8 cellular contexts compared by ENCODE assay signal in the genomic region with DNA sequence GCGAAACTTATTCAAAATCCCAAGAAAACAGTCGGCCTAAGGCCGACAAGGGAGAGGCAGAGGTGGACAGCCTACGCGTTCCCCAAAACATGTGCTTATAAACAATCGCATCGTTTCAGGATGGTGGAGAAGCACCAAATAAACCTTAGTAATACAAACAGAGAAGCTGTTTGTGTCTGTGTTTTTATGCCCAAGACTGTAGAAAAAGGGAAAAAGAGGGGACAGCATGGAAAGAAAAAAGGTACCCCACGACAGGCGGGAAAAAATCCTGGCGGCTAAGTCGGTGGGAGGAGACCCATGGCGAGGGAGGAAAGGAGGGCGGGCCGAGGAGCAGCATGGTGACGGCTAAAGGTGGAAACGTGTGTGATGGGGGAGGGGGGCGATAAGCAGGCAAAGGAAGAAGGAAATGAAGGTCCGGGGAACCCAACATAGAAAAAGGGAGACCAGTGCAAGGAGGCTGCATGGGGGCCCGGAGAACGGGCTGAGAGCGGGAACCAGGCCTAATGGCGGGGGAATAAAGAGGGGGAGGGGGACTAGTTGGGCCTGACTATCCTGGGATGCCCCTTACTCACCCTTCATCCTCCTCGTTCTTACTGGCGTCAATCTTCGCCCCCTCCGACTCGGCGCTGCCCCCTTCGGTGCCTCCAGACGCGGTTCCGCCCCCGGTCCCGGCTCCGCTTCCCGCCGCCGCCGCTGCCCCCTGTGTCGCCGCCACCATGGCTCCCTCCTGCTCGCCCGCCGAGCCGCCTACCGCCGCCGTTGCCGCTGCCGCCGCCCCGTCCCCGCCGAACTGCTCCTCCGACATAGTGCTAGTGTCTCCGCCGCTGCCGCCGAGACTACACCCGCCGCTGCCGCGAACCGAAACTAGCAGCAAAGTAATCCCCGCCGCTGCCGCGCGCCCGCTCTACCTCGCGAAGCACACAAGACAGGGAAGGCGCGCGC. TPM values are rescaled to one million over a fixed set of nuclear protein-coding genes. Genes with fewer than 3 reads are reported as not detected.
DNase-seq lines count a peak whose midpoint lies in the region; ATAC-seq, FAIRE-seq and TF ChIP-seq lines count a peak whose summit lies in the region.

No MANE protein-coding gene starts in this region.

- H3K4me1 ChIP-seq in BE2C = no peaks in the 10 kb centered on the region
- peaks cover 26% of the 10 kb centered on the region for H3K4me1 ChIP-seq in ectodermal cell (ENCODE audit: control insufficient read depth, insufficient read depth, low read length)

- CTCF ChIA-PET in activated CD4-positive, alpha-beta memory T cell treated with anti-CD3 and anti-CD28 coated beads for 36 hours (lab: Charles Lee) = interaction anchor here (1.0 to 3.1 kb wide), 6 partner anchors 9 to 58 kb away, joined by 3 to 16 read pairs (median 8); no protein-coding TSS in a partner anchor

- POLR2A ChIA-PET in activated CD4-positive, alpha-beta memory T cell treated with anti-CD3 and anti-CD28 coated beads for 36 hours (lab: Charles Lee) = interaction anchor here (1.0 to 4.6 kb wide), 11 partner anchors 11 to 662 kb away, joined by 3 to 57 read pairs (median 6); partner anchors contain the start of genes COPS4 and HNRNPDL

- H3K27me3 ChIP-seq in BE2C (no peaks in the 10 kb centered on the region), ectodermal cell (ENCODE audit: control insufficient read depth, insufficient read depth, low read length, poor library complexity, severe bottlenecking) (no peaks in the 10 kb centered on the region)

- H3K4me3 ChIP-seq in BE2C (ENCODE audit: low read depth, low read length) (peak overlapping the region; percentile 95), ectodermal cell (ENCODE audit: insufficient read depth, low read depth, low read length) (peak overlapping the region; percentile 71)

- ATAC-seq in HG03442 (IDR thresholded peaks at IDR 0.05; ENCODE audit: unreplicated experiment) = peak; percentile 16

- H3K9me3 ChIP-seq in BE2C (no peaks in the 10 kb centered on the region), ectodermal cell (ENCODE audit: control insufficient read depth, low read length) (no peaks in the 10 kb centered on the region)

- DNase-seq in BE2C = peak; percentile 89
- peak; percentile 16 for DNase-seq in GM19239 (ENCODE audit: insufficient read length, low spot score)
- peak; percentile 56 for DNase-seq in NCI-H748 treated with DMSO at 0.1 percent for 48 hours (lab: John Stamatoyannopoulos, UW)
- peak; percentile 85 for DNase-seq in activated CD4-positive, alpha-beta memory T cell treated with anti-CD3 and anti-CD28 coated beads for 36 hours
- DNase-seq in medulla oblongata (ENCODE audit: extremely low spot score) = peak; percentile 66
- DNase-seq in stimulated activated CD4-positive, alpha-beta T cell treated with anti-CD3 and anti-CD28 coated beads, TNF-alpha, amount 100 ng/mL, for 48 hours (ENCODE audit: low read depth in 3 of 3) = peak; percentile 55 to 80 (median 75)

- 0% methylated on average over 75 of the region's 75 CpGs for WGBS in ectodermal cell, 2 experiments

- H3K27me3 Mint-ChIP-seq in activated CD4-positive, alpha-beta memory T cell treated with anti-CD3 and anti-CD28 coated beads for 36 hours = no peaks in the 10 kb centered on the region

- TF ChIP-seq CTCF in BE2C (IDR thresholded peaks at IDR 0.05; ENCODE audit: low read depth, low read length) = no peak

- H3K4me3 Mint-ChIP-seq in activated CD4-positive, alpha-beta memory T cell treated with anti-CD3 and anti-CD28 coated beads for 36 hours = peak overlapping the region; percentile 97

- FAIRE-seq in GM19239 (lab: Jason Lieb, UNC) = peak; percentile 94

- H3K36me3 Mint-ChIP-seq in activated CD4-positive, alpha-beta memory T cell treated with anti-CD3 and anti-CD28 coated beads for 36 hours = peaks cover 52% of the 10 kb centered on the region

- H3K27ac Mint-ChIP-seq in activated CD4-positive, alpha-beta memory T cell treated with anti-CD3 and anti-CD28 coated beads for 36 hours = peak overlapping the region; percentile 97

- H3K36me3 ChIP-seq in BE2C (peaks cover 53% of the 10 kb centered on the region), ectodermal cell (ENCODE audit: control insufficient read depth, insufficient read depth, low read length) (peaks cover 10% of the 10 kb centered on the region)

- H3K27ac ChIP-seq in ectodermal cell (ENCODE audit: insufficient read depth, low read depth, low read length, poor library complexity, severe bottlenecking) = peak overlapping the region; percentile 99

- intact Hi-C loops in activated CD4-positive, alpha-beta memory T cell treated with anti-CD3 and anti-CD28 coated beads for 36 hours (cut with micrococcal nuclease) = loop anchor here (1.0 to 10.0 kb wide), 5 partner anchors 11 to 909 kb away; partner anchors contain the start of genes COQ2 and RASGEF1B

- no peaks in the 10 kb centered on the region for H3K9me3 Mint-ChIP-seq in activated CD4-positive, alpha-beta memory T cell treated with anti-CD3 and anti-CD28 coated beads for 36 hours

- H3K4me1 Mint-ChIP-seq in activated CD4-positive, alpha-beta memory T cell treated with anti-CD3 and anti-CD28 coated beads for 36 hours (ENCODE audit: low read depth) = peaks cover 44% of the 10 kb centered on the region

RNA-seq across cellular contexts. Expression of gene HNRNPD, which starts 0.6 kb away (rescaled TPM):
- polyA plus RNA-seq in BE2C (2012; ENCODE audit: insufficient read depth, insufficient read length, low read depth) = 295 TPM
- total RNA-seq in activated CD4-positive, alpha-beta memory T cell treated with anti-CD3 and anti-CD28 coated beads for 36 hours = 100 to 1,000 TPM; 398 to 400 TPM
- 733 TPM for polyA plus RNA-seq in ectodermal cell (2013, experiment 1 of 4)
- 715 TPM for polyA plus RNA-seq in ectodermal cell (2013, experiment 2 of 4)
- 425 TPM for polyA plus RNA-seq in ectodermal cell (2013, experiment 3 of 4)
- 446 TPM for polyA plus RNA-seq in ectodermal cell (2013, experiment 4 of 4)

RNA-seq across cellular contexts. Expression of gene HNRNPDL, which starts 57.1 kb away (rescaled TPM):
- polyA plus RNA-seq in BE2C (2012; ENCODE audit: insufficient read depth, insufficient read length, low read depth) = 221 TPM
- 100 to 1,000 TPM; 264 to 277 TPM for total RNA-seq in activated CD4-positive, alpha-beta memory T cell treated with anti-CD3 and anti-CD28 coated beads for 36 hours
- polyA plus RNA-seq in ectodermal cell (2013, experiment 1 of 4) = 690 TPM
- polyA plus RNA-seq in ectodermal cell (2013, experiment 2 of 4) = 638 TPM
- polyA plus RNA-seq in ectodermal cell (2013, experiment 3 of 4) = 424 TPM
- 474 TPM for polyA plus RNA-seq in ectodermal cell (2013, experiment 4 of 4)

RNA-seq across cellular contexts. Expression of gene ENOPH1, which starts 57.2 kb away (rescaled TPM):
- polyA plus RNA-seq in BE2C (2012; ENCODE audit: insufficient read depth, insufficient read length, low read depth) = 56.3 TPM
- 10 to 100 TPM; 69.2 to 70.8 TPM for total RNA-seq in activated CD4-positive, alpha-beta memory T cell treated with anti-CD3 and anti-CD28 coated beads for 36 hours
- polyA plus RNA-seq in ectodermal cell (2013, experiment 1 of 4) = 50.6 TPM
- 48.2 TPM for polyA plus RNA-seq in ectodermal cell (2013, experiment 2 of 4)
- 40.7 TPM for polyA plus RNA-seq in ectodermal cell (2013, experiment 3 of 4)
- polyA plus RNA-seq in ectodermal cell (2013, experiment 4 of 4) = 45.2 TPM

Comparison
In these comparisons a context has a peak if more than half of its experiments do, and no peak if none do; other contexts are left out.
1. Peak in every context shown above with its lines: DNase-seq, ATAC-seq, H3K4me3 ChIP-seq and H3K27ac ChIP-seq.
2. DNase-seq: peak in every context shown above with its lines; median percentile 89 in BE2C; 85 in activated CD4-positive, alpha-beta memory T cell treated with anti-CD3 and anti-CD28 coated beads for 36 hours; 75 in stimulated activated CD4-positive, alpha-beta T cell treated with anti-CD3 and anti-CD28 coated beads, TNF-alpha, amount 100 ng/mL, for 48 hours; 66 in medulla oblongata; 56 in NCI-H748 treated with DMSO at 0.1 percent for 48 hours; 16 in GM19239.